Comparison of ENCODE assay signal across 1 cellular context in the genomic region with DNA sequence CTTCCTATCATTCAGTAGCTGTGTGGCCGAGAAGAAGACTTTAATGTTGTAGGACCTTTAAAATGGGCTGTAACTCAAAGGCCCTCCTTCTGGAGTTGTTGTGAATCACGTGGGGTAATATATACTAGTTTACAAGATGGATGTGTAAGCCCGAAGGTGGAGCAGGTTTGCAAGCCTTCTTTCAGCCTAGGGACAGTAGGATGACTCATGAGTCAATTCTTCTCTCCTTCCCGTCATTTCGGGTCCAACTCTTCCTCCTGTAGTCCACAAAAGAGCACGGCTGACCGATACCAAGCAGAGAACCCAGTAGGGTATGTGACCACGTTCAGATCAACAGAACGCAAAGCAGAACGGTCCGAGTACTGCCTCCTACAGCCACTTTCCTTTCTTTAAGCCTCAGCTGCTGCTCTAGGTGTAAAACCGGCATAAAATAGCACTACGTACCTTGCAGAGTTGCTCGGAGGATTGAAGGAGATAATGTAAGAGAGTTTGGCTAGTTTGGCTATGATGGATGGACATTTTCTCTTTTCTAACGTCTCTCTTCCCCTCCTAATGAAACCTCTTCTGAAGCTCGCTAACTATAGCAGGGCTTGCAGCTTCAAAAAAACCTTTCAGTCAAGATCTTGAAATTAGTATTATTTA.
A peak's percentile ranks its signal among the peaks of the same experiment; 100 is the strongest.
TF ChIP-seq lines count a peak whose summit lies in the region.

No MANE protein-coding gene starts in this region.

TF ChIP-seq in HepG2, 621 proteins besides CTCF, POLR2A, EP300 and RAD21 (continued from another document and continues in another):
- TF ChIP-seq, protein P1, sequence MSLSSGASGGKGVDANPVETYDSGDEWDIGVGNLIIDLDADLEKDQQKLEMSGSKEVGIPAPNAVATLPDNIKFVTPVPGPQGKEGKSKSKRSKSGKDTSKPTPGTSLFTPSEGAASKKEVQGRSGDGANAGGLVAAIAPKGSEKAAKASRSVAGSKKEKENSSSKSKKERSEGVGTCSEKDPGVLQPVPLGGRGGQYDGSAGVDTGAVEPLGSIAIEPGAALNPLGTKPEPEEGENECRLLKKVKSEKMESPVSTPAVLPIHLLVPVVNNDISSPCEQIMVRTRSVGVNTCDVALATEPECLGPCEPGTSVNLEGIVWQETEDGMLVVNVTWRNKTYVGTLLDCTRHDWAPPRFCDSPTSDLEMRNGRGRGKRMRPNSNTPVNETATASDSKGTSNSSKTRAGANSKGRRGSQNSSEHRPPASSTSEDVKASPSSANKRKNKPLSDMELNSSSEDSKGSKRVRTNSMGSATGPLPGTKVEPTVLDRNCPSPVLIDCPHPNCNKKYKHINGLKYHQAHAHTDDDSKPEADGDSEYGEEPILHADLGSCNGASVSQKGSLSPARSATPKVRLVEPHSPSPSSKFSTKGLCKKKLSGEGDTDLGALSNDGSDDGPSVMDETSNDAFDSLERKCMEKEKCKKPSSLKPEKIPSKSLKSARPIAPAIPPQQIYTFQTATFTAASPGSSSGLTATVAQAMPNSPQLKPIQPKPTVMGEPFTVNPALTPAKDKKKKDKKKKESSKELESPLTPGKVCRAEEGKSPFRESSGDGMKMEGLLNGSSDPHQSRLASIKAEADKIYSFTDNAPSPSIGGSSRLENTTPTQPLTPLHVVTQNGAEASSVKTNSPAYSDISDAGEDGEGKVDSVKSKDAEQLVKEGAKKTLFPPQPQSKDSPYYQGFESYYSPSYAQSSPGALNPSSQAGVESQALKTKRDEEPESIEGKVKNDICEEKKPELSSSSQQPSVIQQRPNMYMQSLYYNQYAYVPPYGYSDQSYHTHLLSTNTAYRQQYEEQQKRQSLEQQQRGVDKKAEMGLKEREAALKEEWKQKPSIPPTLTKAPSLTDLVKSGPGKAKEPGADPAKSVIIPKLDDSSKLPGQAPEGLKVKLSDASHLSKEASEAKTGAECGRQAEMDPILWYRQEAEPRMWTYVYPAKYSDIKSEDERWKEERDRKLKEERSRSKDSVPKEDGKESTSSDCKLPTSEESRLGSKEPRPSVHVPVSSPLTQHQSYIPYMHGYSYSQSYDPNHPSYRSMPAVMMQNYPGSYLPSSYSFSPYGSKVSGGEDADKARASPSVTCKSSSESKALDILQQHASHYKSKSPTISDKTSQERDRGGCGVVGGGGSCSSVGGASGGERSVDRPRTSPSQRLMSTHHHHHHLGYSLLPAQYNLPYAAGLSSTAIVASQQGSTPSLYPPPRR (CRISPR knock-in tag; IDR thresholded peaks at IDR 0.05; ENCODE audit: borderline replicate concordance), result no peak
- TF ChIP-seq NFATC3 (CRISPR knock-in tag; IDR thresholded peaks at IDR 0.05) (no peak), PHF21A (CRISPR knock-in tag; IDR thresholded peaks at IDR 0.05) (0 out of 2 replicates have a peak, but pooled peaks have one; percentile 38), ATF7-NPFF (CRISPR knock-in tag; IDR thresholded peaks at IDR 0.05; ENCODE audit: low read depth) (no peak), GZF1 (CRISPR knock-in tag; IDR thresholded peaks at IDR 0.05) (no peak), ZNF850 (CRISPR knock-in tag; conservative IDR thresholded peaks at IDR 0.05) (no peak), KMT2A (CRISPR knock-in tag; IDR thresholded peaks at IDR 0.05) (no peak; the same call in 1 of the 2 replicates), CENPX (CRISPR knock-in tag; IDR thresholded peaks at IDR 0.05) (no peak), DNMT1 (CRISPR knock-in tag; IDR thresholded peaks at IDR 0.05) (no peak), KDM3A (CRISPR knock-in tag; IDR thresholded peaks at IDR 0.05; ENCODE audit: low read depth) (0 out of 2 replicates have a peak, but pooled peaks have one; percentile 27), FOSL2 (CRISPR knock-in tag; IDR thresholded peaks at IDR 0.05) (peak; percentile 92), GTF2F1 (IDR thresholded peaks at IDR 0.05; ENCODE audit: low read length) (no peak), HES4 (CRISPR knock-in tag; IDR thresholded peaks at IDR 0.05; ENCODE audit: borderline replicate concordance) (no peak), FOXA3 (CRISPR knock-in tag; IDR thresholded peaks at IDR 0.05) (peak; percentile 15; the same call in 1 of the 2 replicates), NKX3-1 (CRISPR knock-in tag; IDR thresholded peaks at IDR 0.05) (no peak), ZNF317 (CRISPR knock-in tag; IDR thresholded peaks at IDR 0.05) (peak; percentile 38; the same call in 1 of the 2 replicates), ZNF143 (CRISPR knock-in tag; IDR thresholded peaks at IDR 0.05) (no peak), ZNF264 (CRISPR knock-in tag; IDR thresholded peaks at IDR 0.05) (0 out of 2 replicates have a peak, but pooled peaks have one; percentile 38), NFRKB (IDR thresholded peaks at IDR 0.05) (no peak), MYNN (CRISPR knock-in tag; IDR thresholded peaks at IDR 0.05; ENCODE audit: low read depth) (no peak)
- TF ChIP-seq, protein P2, sequence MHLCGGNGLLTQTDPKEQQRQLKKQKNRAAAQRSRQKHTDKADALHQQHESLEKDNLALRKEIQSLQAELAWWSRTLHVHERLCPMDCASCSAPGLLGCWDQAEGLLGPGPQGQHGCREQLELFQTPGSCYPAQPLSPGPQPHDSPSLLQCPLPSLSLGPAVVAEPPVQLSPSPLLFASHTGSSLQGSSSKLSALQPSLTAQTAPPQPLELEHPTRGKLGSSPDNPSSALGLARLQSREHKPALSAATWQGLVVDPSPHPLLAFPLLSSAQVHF (CRISPR knock-in tag; IDR thresholded peaks at IDR 0.05), result no peak
- TF ChIP-seq, protein P3, sequence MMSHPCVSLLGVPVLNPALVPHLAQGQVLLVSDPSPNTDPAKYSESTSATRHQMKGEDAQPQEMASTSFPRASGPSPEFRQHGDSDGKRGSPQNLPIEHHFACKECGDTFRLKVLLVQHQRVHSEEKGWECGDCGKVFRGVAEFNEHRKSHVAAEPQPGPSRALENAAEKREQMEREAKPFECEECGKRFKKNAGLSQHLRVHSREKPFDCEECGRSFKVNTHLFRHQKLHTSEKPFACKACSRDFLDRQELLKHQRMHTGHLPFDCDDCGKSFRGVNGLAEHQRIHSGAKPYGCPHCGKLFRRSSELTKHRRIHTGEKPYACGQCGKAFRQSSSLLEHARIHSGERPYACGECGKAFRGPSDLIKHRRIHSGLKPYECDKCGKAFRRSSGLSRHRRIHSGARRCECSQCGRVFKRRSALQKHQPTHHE (CRISPR knock-in tag; IDR thresholded peaks at IDR 0.05; ENCODE audit: borderline replicate concordance), result no peak; the same call in 1 of the 2 replicates
- TF ChIP-seq, protein P4, sequence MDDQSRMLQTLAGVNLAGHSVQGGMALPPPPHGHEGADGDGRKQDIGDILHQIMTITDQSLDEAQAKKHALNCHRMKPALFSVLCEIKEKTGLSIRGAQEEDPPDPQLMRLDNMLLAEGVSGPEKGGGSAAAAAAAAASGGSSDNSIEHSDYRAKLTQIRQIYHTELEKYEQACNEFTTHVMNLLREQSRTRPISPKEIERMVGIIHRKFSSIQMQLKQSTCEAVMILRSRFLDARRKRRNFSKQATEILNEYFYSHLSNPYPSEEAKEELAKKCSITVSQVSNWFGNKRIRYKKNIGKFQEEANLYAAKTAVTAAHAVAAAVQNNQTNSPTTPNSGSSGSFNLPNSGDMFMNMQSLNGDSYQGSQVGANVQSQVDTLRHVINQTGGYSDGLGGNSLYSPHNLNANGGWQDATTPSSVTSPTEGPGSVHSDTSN (CRISPR knock-in tag; IDR thresholded peaks at IDR 0.05; ENCODE audit: borderline replicate concordance), result no peak
- TF ChIP-seq, protein P5, sequence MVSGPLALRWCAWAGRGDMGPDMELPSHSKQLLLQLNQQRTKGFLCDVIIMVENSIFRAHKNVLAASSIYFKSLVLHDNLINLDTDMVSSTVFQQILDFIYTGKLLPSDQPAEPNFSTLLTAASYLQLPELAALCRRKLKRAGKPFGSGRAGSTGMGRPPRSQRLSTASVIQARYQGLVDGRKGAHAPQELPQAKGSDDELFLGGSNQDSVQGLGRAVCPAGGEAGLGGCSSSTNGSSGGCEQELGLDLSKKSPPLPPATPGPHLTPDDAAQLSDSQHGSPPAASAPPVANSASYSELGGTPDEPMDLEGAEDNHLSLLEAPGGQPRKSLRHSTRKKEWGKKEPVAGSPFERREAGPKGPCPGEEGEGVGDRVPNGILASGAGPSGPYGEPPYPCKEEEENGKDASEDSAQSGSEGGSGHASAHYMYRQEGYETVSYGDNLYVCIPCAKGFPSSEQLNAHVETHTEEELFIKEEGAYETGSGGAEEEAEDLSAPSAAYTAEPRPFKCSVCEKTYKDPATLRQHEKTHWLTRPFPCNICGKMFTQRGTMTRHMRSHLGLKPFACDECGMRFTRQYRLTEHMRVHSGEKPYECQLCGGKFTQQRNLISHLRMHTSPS (CRISPR knock-in tag; IDR thresholded peaks at IDR 0.05; ENCODE audit: low read depth), result no peak
- TF ChIP-seq, protein P6, sequence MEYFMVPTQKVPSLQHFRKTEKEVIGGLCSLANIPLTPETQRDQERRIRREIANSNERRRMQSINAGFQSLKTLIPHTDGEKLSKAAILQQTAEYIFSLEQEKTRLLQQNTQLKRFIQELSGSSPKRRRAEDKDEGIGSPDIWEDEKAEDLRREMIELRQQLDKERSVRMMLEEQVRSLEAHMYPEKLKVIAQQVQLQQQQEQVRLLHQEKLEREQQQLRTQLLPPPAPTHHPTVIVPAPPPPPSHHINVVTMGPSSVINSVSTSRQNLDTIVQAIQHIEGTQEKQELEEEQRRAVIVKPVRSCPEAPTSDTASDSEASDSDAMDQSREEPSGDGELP (IDR thresholded peaks at IDR 0.05; ENCODE audit: borderline replicate concordance, low read depth), result no peak
- TF ChIP-seq, protein P7, sequence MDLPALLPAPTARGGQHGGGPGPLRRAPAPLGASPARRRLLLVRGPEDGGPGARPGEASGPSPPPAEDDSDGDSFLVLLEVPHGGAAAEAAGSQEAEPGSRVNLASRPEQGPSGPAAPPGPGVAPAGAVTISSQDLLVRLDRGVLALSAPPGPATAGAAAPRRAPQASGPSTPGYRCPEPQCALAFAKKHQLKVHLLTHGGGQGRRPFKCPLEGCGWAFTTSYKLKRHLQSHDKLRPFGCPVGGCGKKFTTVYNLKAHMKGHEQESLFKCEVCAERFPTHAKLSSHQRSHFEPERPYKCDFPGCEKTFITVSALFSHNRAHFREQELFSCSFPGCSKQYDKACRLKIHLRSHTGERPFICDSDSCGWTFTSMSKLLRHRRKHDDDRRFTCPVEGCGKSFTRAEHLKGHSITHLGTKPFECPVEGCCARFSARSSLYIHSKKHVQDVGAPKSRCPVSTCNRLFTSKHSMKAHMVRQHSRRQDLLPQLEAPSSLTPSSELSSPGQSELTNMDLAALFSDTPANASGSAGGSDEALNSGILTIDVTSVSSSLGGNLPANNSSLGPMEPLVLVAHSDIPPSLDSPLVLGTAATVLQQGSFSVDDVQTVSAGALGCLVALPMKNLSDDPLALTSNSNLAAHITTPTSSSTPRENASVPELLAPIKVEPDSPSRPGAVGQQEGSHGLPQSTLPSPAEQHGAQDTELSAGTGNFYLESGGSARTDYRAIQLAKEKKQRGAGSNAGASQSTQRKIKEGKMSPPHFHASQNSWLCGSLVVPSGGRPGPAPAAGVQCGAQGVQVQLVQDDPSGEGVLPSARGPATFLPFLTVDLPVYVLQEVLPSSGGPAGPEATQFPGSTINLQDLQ (CRISPR knock-in tag; IDR thresholded peaks at IDR 0.05), result no peak
- TF ChIP-seq, protein P8, sequence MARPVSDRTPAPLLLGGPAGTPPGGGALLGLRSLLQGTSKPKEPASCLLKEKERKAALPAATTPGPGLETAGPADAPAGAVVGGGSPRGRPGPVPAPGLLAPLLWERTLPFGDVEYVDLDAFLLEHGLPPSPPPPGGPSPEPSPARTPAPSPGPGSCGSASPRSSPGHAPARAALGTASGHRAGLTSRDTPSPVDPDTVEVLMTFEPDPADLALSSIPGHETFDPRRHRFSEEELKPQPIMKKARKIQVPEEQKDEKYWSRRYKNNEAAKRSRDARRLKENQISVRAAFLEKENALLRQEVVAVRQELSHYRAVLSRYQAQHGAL (CRISPR knock-in tag; IDR thresholded peaks at IDR 0.05; ENCODE audit: not compliant biosample characterization), result no peak
- TF ChIP-seq, protein P9, sequence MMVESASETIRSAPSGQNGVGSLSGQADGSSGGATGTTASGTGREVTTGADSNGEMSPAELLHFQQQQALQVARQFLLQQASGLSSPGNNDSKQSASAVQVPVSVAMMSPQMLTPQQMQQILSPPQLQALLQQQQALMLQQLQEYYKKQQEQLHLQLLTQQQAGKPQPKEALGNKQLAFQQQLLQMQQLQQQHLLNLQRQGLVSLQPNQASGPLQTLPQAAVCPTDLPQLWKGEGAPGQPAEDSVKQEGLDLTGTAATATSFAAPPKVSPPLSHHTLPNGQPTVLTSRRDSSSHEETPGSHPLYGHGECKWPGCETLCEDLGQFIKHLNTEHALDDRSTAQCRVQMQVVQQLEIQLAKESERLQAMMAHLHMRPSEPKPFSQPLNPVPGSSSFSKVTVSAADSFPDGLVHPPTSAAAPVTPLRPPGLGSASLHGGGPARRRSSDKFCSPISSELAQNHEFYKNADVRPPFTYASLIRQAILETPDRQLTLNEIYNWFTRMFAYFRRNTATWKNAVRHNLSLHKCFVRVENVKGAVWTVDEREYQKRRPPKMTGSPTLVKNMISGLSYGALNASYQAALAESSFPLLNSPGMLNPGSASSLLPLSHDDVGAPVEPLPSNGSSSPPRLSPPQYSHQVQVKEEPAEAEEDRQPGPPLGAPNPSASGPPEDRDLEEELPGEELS (CRISPR knock-in tag; IDR thresholded peaks at IDR 0.05), result peak; percentile 24; the same call in 1 of the 2 replicates
- TF ChIP-seq, protein P10, sequence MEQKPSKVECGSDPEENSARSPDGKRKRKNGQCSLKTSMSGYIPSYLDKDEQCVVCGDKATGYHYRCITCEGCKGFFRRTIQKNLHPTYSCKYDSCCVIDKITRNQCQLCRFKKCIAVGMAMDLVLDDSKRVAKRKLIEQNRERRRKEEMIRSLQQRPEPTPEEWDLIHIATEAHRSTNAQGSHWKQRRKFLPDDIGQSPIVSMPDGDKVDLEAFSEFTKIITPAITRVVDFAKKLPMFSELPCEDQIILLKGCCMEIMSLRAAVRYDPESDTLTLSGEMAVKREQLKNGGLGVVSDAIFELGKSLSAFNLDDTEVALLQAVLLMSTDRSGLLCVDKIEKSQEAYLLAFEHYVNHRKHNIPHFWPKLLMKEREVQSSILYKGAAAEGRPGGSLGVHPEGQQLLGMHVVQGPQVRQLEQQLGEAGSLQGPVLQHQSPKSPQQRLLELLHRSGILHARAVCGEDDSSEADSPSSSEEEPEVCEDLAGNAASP (CRISPR knock-in tag; IDR thresholded peaks at IDR 0.05; ENCODE audit: borderline replicate concordance), result no peak
- TF ChIP-seq, protein P11, sequence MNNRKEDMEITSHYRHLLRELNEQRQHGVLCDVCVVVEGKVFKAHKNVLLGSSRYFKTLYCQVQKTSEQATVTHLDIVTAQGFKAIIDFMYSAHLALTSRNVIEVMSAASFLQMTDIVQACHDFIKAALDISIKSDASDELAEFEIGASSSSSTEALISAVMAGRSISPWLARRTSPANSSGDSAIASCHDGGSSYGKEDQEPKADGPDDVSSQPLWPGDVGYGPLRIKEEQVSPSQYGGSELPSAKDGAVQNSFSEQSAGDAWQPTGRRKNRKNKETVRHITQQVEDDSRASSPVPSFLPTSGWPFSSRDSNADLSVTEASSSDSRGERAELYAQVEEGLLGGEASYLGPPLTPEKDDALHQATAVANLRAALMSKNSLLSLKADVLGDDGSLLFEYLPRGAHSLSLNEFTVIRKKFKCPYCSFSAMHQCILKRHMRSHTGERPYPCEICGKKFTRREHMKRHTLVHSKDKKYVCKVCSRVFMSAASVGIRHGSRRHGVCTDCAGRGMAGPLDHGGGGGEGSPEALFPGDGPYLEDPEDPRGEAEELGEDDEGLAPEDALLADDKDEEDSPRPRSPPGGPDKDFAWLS (CRISPR knock-in tag; IDR thresholded peaks at IDR 0.05; ENCODE audit: borderline replicate concordance), result no peak
